ENCODE assay signal across 8 cellular contexts in genomic region chr16:67279296-67280089, GRCh38. TPM values are rescaled to one million over a fixed set of nuclear protein-coding genes. Genes with fewer than 3 reads are reported as not detected.
DNase-seq lines count a peak whose midpoint lies in the region; ATAC-seq and TF ChIP-seq lines count a peak whose summit lies in the region.

Gene PLEKHG4 (plus strand): TSS chr16:67279532. CDS start chr16:67280045, 513 bp downstream.

- CTCF ChIA-PET in SK-N-SH (lab: Yijun Ruan, JAX): interaction anchor here (0.7 to 4.4 kb wide), 27 partner anchors 9 to 242 kb away, joined by 3 to 24 read pairs (median 3); partner anchors contain the start of genes ATP6V0D1 and ZDHHC1

- H3K36me3 ChIP-seq in Karpas-422 (ENCODE audit: insufficient read depth, low read length): no peaks in the 10 kb centered on the region
- H3K36me3 ChIP-seq in SK-N-SH (replicated peaks in 1 of 2; ENCODE audit: control insufficient read depth in 1 of 2, insufficient read depth in 2 of 2, low read length in 1 of 2): peaks cover 24 to 32% of the 10 kb centered on the region in 2 experiments
- H3K36me3 ChIP-seq in upper lobe of right lung: peaks cover 8% of the 10 kb centered on the region

- H3K9me3 ChIP-seq in Karpas-422 (ENCODE audit: low read length) (no peaks in the 10 kb centered on the region), SK-N-SH (no peaks in the 10 kb centered on the region), upper lobe of right lung (no peaks in the 10 kb centered on the region)

- H3K9me3 Mint-ChIP-seq in progenitor cell of endocrine pancreas (ENCODE audit: low read depth): no peaks in the 10 kb centered on the region

- H3K9me2 ChIP-seq in Karpas-422 (replicated peaks; ENCODE audit: insufficient read depth, low read length): no peaks in the 10 kb centered on the region
- no peaks in the 10 kb centered on the region for H3K9me2 ChIP-seq in SK-N-SH

- TF ChIP-seq CTCF in SK-N-SH (IDR thresholded peaks at IDR 0.05) (peak; percentile 62), progenitor cell of endocrine pancreas (IDR thresholded peaks at IDR 0.05; ENCODE audit: unreplicated experiment) (peak; percentile 77), upper lobe of right lung (IDR thresholded peaks at IDR 0.05) (peak; percentile 60)

- H2AFZ ChIP-seq in Karpas-422 (ENCODE audit: low read length) (no peak within 1 kb of the TSS), SK-N-SH (ENCODE audit: low read depth) (peak within 1 kb of the TSS; percentile 66; the same call in 1 of the 2 replicates)

- intact Hi-C loops in Right ventricle myocardium inferior (cut with DNase I): loop anchor here (10.0 kb wide), 1 partner anchor 305 kb away; no protein-coding TSS in a partner anchor
- intact Hi-C loops in upper lobe of right lung (cut with DNase I): loop anchor here (10.0 kb wide), 1 partner anchor 115 kb away; the partner anchor contains the start of gene TPPP3

- H4K20me1 ChIP-seq in Karpas-422 (ENCODE audit: insufficient read depth, low read depth, low read length): no peaks in the 10 kb centered on the region
- H4K20me1 ChIP-seq in SK-N-SH (ENCODE audit: insufficient read depth): no peaks in the 10 kb centered on the region

- H3K4me3 Mint-ChIP-seq in progenitor cell of endocrine pancreas (ENCODE audit: low read depth): peak within 1 kb of the TSS; percentile 50

- H3K27ac ChIP-seq in Karpas-422 (ENCODE audit: low read length): no peak within 1 kb of the TSS
- H3K27ac ChIP-seq in SK-N-SH (ENCODE audit: low read depth in 2 of 2, low read length in 1 of 2): peak within 1 kb of the TSS; percentile 59 to 100
- peak within 1 kb of the TSS; percentile 71 for H3K27ac ChIP-seq in upper lobe of right lung

- peak; percentile 64 for DNase-seq in DMS153 (lab: John Stamatoyannopoulos, UW)
- peak; percentile 75 for DNase-seq in Karpas-422
- DNase-seq in SK-N-SH: peak; percentile 99
- DNase-seq in activated naive CD4-positive, alpha-beta T cell treated with anti-CD3 and anti-CD28 coated beads, Interleukin-2, amount 50 U/mL, for 16 hours: peak; percentile 85
- peak; percentile 90 for DNase-seq in Right ventricle myocardium inferior (ENCODE audit: missing footprints)
- DNase-seq in progenitor cell of endocrine pancreas (ENCODE audit: low spot score, unreplicated experiment): peak; percentile 57
- DNase-seq in upper lobe of right lung: peak; percentile 93

- H3K4me3 ChIP-seq in Karpas-422 (ENCODE audit: low read length) (peak within 1 kb of the TSS; percentile 41; the same call in 1 of the 2 replicates), SK-N-SH (ENCODE audit: low read depth in 2 of 2, low read length in 1 of 2) (peak within 1 kb of the TSS; percentile 64), upper lobe of right lung (peak within 1 kb of the TSS; percentile 68)

- H3K79me2 ChIP-seq in Karpas-422 (ENCODE audit: low read length) (no peaks in the 10 kb centered on the region), SK-N-SH (ENCODE audit: insufficient read depth) (peaks cover 34% of the 10 kb centered on the region)

- H3K4me1 ChIP-seq in Karpas-422 (ENCODE audit: low read length): peaks cover 8% of the 10 kb centered on the region
- H3K4me1 ChIP-seq in SK-N-SH (ENCODE audit: control insufficient read depth in 1 of 2, insufficient read depth in 2 of 2, low read depth in 1 of 2, low read length in 1 of 2): peaks cover 25 to 41% of the 10 kb centered on the region in 2 experiments; a peak in 3 of 4 replicates
- peaks cover 15% of the 10 kb centered on the region for H3K4me1 ChIP-seq in upper lobe of right lung

- H3F3A ChIP-seq in SK-N-SH (replicated peaks; ENCODE audit: insufficient read depth): peaks cover 28% of the 10 kb centered on the region

- peaks cover 22% of the 10 kb centered on the region for H3K27me3 Mint-ChIP-seq in progenitor cell of endocrine pancreas

- no peak within 1 kb of the TSS for H3K27ac Mint-ChIP-seq in progenitor cell of endocrine pancreas

- 58% methylated on average over 12 of the region's 83 CpGs for WGBS in SK-N-SH (ENCODE audit: low lambda C conversion rate)

- H3K4me1 Mint-ChIP-seq in progenitor cell of endocrine pancreas (ENCODE audit: low read depth): no peaks in the 10 kb centered on the region

- 0 out of 4 replicates have a peak, but pooled peaks of 1 of the 2 experiments have one; percentile 8 for TF ChIP-seq EP300 in SK-N-SH (IDR thresholded peaks at IDR 0.05; ENCODE audit: borderline replicate concordance in 1 of 2, low read depth in 1 of 2, low read length in 1 of 2)

- H3K4me2 ChIP-seq in Karpas-422 (ENCODE audit: low read depth, low read length, poor library complexity, severe bottlenecking) (peak within 1 kb of the TSS; percentile 41), SK-N-SH (peak within 1 kb of the TSS; percentile 96)

- ATAC-seq in GM21528 (IDR thresholded peaks at IDR 0.05; ENCODE audit: low FRiP score, unreplicated experiment) (peak; percentile 66), Right ventricle myocardium inferior (peak; percentile 90), upper lobe of right lung (peak; percentile 97)

- H3K36me3 Mint-ChIP-seq in progenitor cell of endocrine pancreas (ENCODE audit: insufficient read depth): no peaks in the 10 kb centered on the region

- peak; percentile 54 for TF ChIP-seq RAD21 in SK-N-SH (IDR thresholded peaks at IDR 0.05; ENCODE audit: low read length)

- H3K27me3 ChIP-seq in Karpas-422 (ENCODE audit: low read length) (no peaks in the 10 kb centered on the region), SK-N-SH (ENCODE audit: insufficient read depth) (no peaks in the 10 kb centered on the region), upper lobe of right lung (no peaks in the 10 kb centered on the region)

- POLR2A ChIA-PET in SK-N-SH (lab: Yijun Ruan, JAX): interaction anchor here (0.9 to 1.7 kb wide), 2 partner anchors 26 to 46 kb away, joined by 4 read pairs; no protein-coding TSS in a partner anchor

- peak within 1 kb of the TSS; percentile 17; the same call in 1 of the 2 replicates for H3K9ac ChIP-seq in Karpas-422 (ENCODE audit: low read length)
- peak within 1 kb of the TSS; percentile 82 for H3K9ac ChIP-seq in SK-N-SH

TF ChIP-seq in SK-N-SH, 30 proteins besides CTCF, POLR2A, EP300 and RAD21 (continues in another document):
- TF ChIP-seq SIN3A (IDR thresholded peaks at IDR 0.05; ENCODE audit: borderline replicate concordance, low read depth, low read length) (peak; percentile 33; the same call in 1 of the 2 replicates), FOXJ3 (CRISPR knock-in tag; IDR thresholded peaks at IDR 0.05) (no peak), MXI1 (IDR thresholded peaks at IDR 0.05; ENCODE audit: low read depth, low read length) (no peak; the same call in none of the 2 replicates), CHD2 (IDR thresholded peaks at IDR 0.05; ENCODE audit: low read length, partially characterized antibody) (peak; percentile 43), MAX (IDR thresholded peaks at IDR 0.05; ENCODE audit: low read depth) (peak; percentile 90; the same call in 1 of the 2 replicates), TCF12 (IDR thresholded peaks at IDR 0.05) (no peak), ZBTB33 (IDR thresholded peaks at IDR 0.05; ENCODE audit: borderline replicate concordance, low read depth) (no peak), FOXM1 (IDR thresholded peaks at IDR 0.05; ENCODE audit: low read depth) (no peak), ELF1 (IDR thresholded peaks at IDR 0.05) (no peak), TAF1 (IDR thresholded peaks at IDR 0.05; ENCODE audit: borderline replicate concordance, low read depth, low read length) (peak; percentile 68; the same call in 1 of the 2 replicates), JUND (IDR thresholded peaks at IDR 0.05) (no peak), GATA2 (CRISPR knock-in tag; IDR thresholded peaks at IDR 0.05) (no peak), USF1 (IDR thresholded peaks at IDR 0.05; ENCODE audit: borderline replicate concordance, low read depth) (peak; percentile 42; the same call in 1 of the 2 replicates), POLR2AphosphoS5 (IDR thresholded peaks at IDR 0.05; ENCODE audit: low read depth, low read length) (peak; percentile 46)

RNA-seq across cellular contexts. Expression of gene PLEKHG4, which starts in this region (rescaled TPM):
- total RNA-seq in Karpas-422 (2014; rRNA removed; shearing (Covaris generic); ENCODE audit: low replicate concordance): 0.36 and 0.86 TPM in 2 replicates
- 65.5 and 87.0 TPM in 2 replicates for polyA plus RNA-seq in SK-N-SH (2012; rRNA removed)
- polyA plus RNA-seq in SK-N-SH (2012; cell fraction: cytosol; rRNA removed): 13.2 and 22.7 TPM in 2 replicates
- polyA plus RNA-seq in SK-N-SH (2012; cell fraction: nucleus; rRNA removed): 417 and 427 TPM in 2 replicates
- 1.1 TPM for total RNA-seq in Right ventricle myocardium inferior
- total RNA-seq in progenitor cell of endocrine pancreas: 3.3 and 3.8 TPM in 2 replicates
- total RNA-seq in upper lobe of right lung: 16.2 TPM

Comparison
In these comparisons a context has a peak if more than half of its experiments do, and no peak if none do; other contexts are left out.
1. Peak in DNase-seq, H3K4me3 ChIP-seq, H3K9ac ChIP-seq and H3K4me2 ChIP-seq in Karpas-422; RNA of the gene not detected or under 1 TPM.